ENCODE assay signal across 8 cellular contexts in genomic region chr12:41521872-41522379, GRCh38.
DNase-seq lines count a peak whose midpoint lies in the region; ATAC-seq and TF ChIP-seq lines count a peak whose summit lies in the region.

No MANE protein-coding gene starts in this region.

- in situ Hi-C loops in astrocyte of the cerebellum (cut with HindIII; ENCODE audit: low sequenced_read_pairs): no loop called here

- H3K27ac ChIP-seq in colonic mucosa: no peak overlapping the region

- intact Hi-C loops in colonic mucosa (cut with DNase I): no loop called here

- no peaks in the 10 kb centered on the region for H3K9me3 ChIP-seq in colonic mucosa

- no peaks in the 10 kb centered on the region for H3K4me1 ChIP-seq in colonic mucosa

- H3K9ac ChIP-seq in colonic mucosa (ENCODE audit: low read depth in 2 of 2, low read length in 2 of 2): no peak overlapping the region

- no peak overlapping the region for H3K4me3 ChIP-seq in Jurkat, Clone E6-1 (ENCODE audit: low read length)
- H3K4me3 ChIP-seq in astrocyte of the cerebellum (ENCODE audit: low read depth, low read length) (no peak overlapping the region), colonic mucosa (no peak overlapping the region)

- no peak for TF ChIP-seq CTCF in astrocyte of the cerebellum (IDR thresholded peaks at IDR 0.05; ENCODE audit: low read depth, low read length, missing control alignments)
- TF ChIP-seq CTCF in colonic mucosa (IDR thresholded peaks at IDR 0.05): no peak

- no peaks in the 10 kb centered on the region for H3K36me3 ChIP-seq in colonic mucosa

- no peaks in the 10 kb centered on the region for H3K27me3 ChIP-seq in colonic mucosa

- DNase-seq in DMS 273 (lab: John Stamatoyannopoulos, UW; ENCODE audit: unreplicated experiment): peak; percentile 61
- peak; percentile 11 for DNase-seq in Jurkat, Clone E6-1 (ENCODE audit: low read depth, low spot score)
- peak; percentile 63 for DNase-seq in astrocyte of the cerebellum (ENCODE audit: low read depth)
- DNase-seq in medulla oblongata (ENCODE audit: extremely low spot score): peak; percentile 23
- DNase-seq in colonic mucosa: no peak
- no peak for DNase-seq in activated naive CD4-positive, alpha-beta T cell treated with Interleukin-2 at 50 U/mL for 16 hours
- DNase-seq in T-helper 9 cell: no peak

- peak; percentile 73 for ATAC-seq in GM21423 (IDR thresholded peaks at IDR 0.05; ENCODE audit: unreplicated experiment)

Comparison
In these comparisons a context has a peak if more than half of its experiments do, and no peak if none do; other contexts are left out.
1. DNase-seq: peak in DMS 273 (single experiment), Jurkat, Clone E6-1 (single experiment), astrocyte of the cerebellum (single experiment) and medulla oblongata (single experiment); none in colonic mucosa (single experiment), activated naive CD4-positive, alpha-beta T cell treated with Interleukin-2 at 50 U/mL for 16 hours (single experiment) and T-helper 9 cell (single experiment).